Comparison of ENCODE assay signal across 23 cellular contexts in genomic region chr10:3737811-3738311, GRCh38.
"Had no signal": no experiment of that assay in that cellular context is flagged by ENCODE, and none has a peak within 500 bp of the region (broad histone marks: within the 10 kb centered on the region; RNA-seq: fewer than 3 reads in every experiment).

No MANE protein-coding gene starts in this region.

- H3K36me3 Mint-ChIP-seq: activated CD4-positive, alpha-beta memory T cell treated with anti-CD3 and anti-CD28 coated beads for 36 hours; activated naive CD4-positive, alpha-beta T cell treated with anti-CD3 and anti-CD28 coated beads, Interleukin-2, amount 10 ng/mL, durations not matched to agents 7 days and 5 days; naive B cell; stimulated activated memory B cell treated with anti-CD40 and anti-IgM and Interleukin-4, amounts not matched to agents 10 μg/mL and 1 μg/mL and 100 μg/mL, for 72 hours had no signal

- H3K4me1 ChIP-seq: parathyroid adenoma, sigmoid colon had no signal

- H3K27me3 Mint-ChIP-seq: activated CD4-positive, alpha-beta memory T cell treated with anti-CD3 and anti-CD28 coated beads for 36 hours; activated naive CD4-positive, alpha-beta T cell treated with anti-CD3 and anti-CD28 coated beads, Interleukin-2, amount 10 ng/mL, durations not matched to agents 7 days and 5 days; activated naive CD8-positive, alpha-beta T cell treated with anti-CD3 and anti-CD28 coated beads, Interleukin-2, amount 50 U/mL, for 24 hours; naive B cell; stimulated activated memory B cell treated with anti-CD40 and anti-IgM and Interleukin-4, amounts not matched to agents 10 μg/mL and 1 μg/mL and 100 μg/mL, for 72 hours had no signal

- H3K4me3 ChIP-seq: dorsolateral prefrontal cortex, gastroesophageal sphincter, heart right ventricle, mucosa of descending colon, sigmoid colon had no signal

- H3K9me3 Mint-ChIP-seq: activated CD4-positive, alpha-beta memory T cell treated with anti-CD3 and anti-CD28 coated beads for 36 hours; activated naive CD4-positive, alpha-beta T cell treated with anti-CD3 and anti-CD28 coated beads, Interleukin-2, amount 10 ng/mL, durations not matched to agents 7 days and 5 days; activated naive CD8-positive, alpha-beta T cell treated with anti-CD3 and anti-CD28 coated beads, Interleukin-2, amount 50 U/mL, for 24 hours; naive B cell; stimulated activated memory B cell treated with anti-CD40 and anti-IgM and Interleukin-4, amounts not matched to agents 10 μg/mL and 1 μg/mL and 100 μg/mL, for 72 hours; WTC11 had no signal

- H3K4me3 Mint-ChIP-seq: activated CD4-positive, alpha-beta memory T cell treated with anti-CD3 and anti-CD28 coated beads for 36 hours; activated naive CD4-positive, alpha-beta T cell treated with anti-CD3 and anti-CD28 coated beads, Interleukin-2, amount 10 ng/mL, durations not matched to agents 7 days and 5 days; activated naive CD8-positive, alpha-beta T cell treated with anti-CD3 and anti-CD28 coated beads, Interleukin-2, amount 50 U/mL, for 24 hours; naive B cell; stimulated activated memory B cell treated with anti-CD40 and anti-IgM and Interleukin-4, amounts not matched to agents 10 μg/mL and 1 μg/mL and 100 μg/mL, for 72 hours; WTC11 had no signal

- H3K27ac Mint-ChIP-seq: activated CD4-positive, alpha-beta memory T cell treated with anti-CD3 and anti-CD28 coated beads for 36 hours; activated naive CD4-positive, alpha-beta T cell treated with anti-CD3 and anti-CD28 coated beads, Interleukin-2, amount 10 ng/mL, durations not matched to agents 7 days and 5 days; activated naive CD8-positive, alpha-beta T cell treated with anti-CD3 and anti-CD28 coated beads, Interleukin-2, amount 50 U/mL, for 24 hours; naive B cell; stimulated activated memory B cell treated with anti-CD40 and anti-IgM and Interleukin-4, amounts not matched to agents 10 μg/mL and 1 μg/mL and 100 μg/mL, for 72 hours; WTC11 had no signal

- H3K36me3 ChIP-seq: brain microvascular endothelial cell, gastroesophageal sphincter, heart right ventricle, neutrophil, sigmoid colon had no signal

- H3K27ac ChIP-seq: brain microvascular endothelial cell, dorsolateral prefrontal cortex, gastroesophageal sphincter, heart right ventricle, neutrophil, parathyroid adenoma, sigmoid colon had no signal

- H2AFZ ChIP-seq: parathyroid adenoma had no signal

- H3K27me3 ChIP-seq: brain microvascular endothelial cell, dorsolateral prefrontal cortex, gastroesophageal sphincter, heart right ventricle, neutrophil, sigmoid colon had no signal

- DNase-seq: activated CD4-positive, alpha-beta memory T cell treated with anti-CD3 and anti-CD28 coated beads for 36 hours; activated CD4-positive, alpha-beta T cell treated with anti-CD3 and anti-CD28 coated beads for 4 hours; activated naive CD4-positive, alpha-beta T cell treated with anti-CD3 and anti-CD28 coated beads, Interleukin-2, amount 10 ng/mL, durations not matched to agents 7 days and 5 days; activated naive CD8-positive, alpha-beta T cell treated with anti-CD3 and anti-CD28 coated beads, Interleukin-2, amount 50 U/mL, for 24 hours; activated T-cell treated with anti-CD3 and anti-CD28 coated beads, Interleukin-2, amount 50 U/mL, for 1 hour; anterior cingulate cortex; brain microvascular endothelial cell; central memory CD4-positive, alpha-beta T cell; dorsolateral prefrontal cortex; heart right ventricle; kidney glomerular epithelial cell; left ventricle myocardium superior; mucosa of descending colon; naive B cell; sigmoid colon; stimulated activated CD4-positive, alpha-beta T cell treated with anti-CD3 and anti-CD28 coated beads, Interleukin-4, amount 100 ng/mL, for 4 hours; T-helper 2 cell had no signal

- H3K9me3 ChIP-seq: gastroesophageal sphincter, heart right ventricle, mucosa of descending colon, neutrophil, sigmoid colon had no signal

- H3K79me2 ChIP-seq: parathyroid adenoma had no signal

- H3K9ac ChIP-seq: parathyroid adenoma had no signal

- ATAC-seq: activated naive CD8-positive, alpha-beta T cell treated with anti-CD3 and anti-CD28 coated beads, Interleukin-2, amount 50 U/mL, for 24 hours; esophagus mucosa; gastroesophageal sphincter; heart right ventricle; left ventricle myocardium superior; mucosa of descending colon; stimulated activated memory B cell treated with anti-CD40 and anti-IgM and Interleukin-4, amounts not matched to agents 10 μg/mL and 1 μg/mL and 100 μg/mL, for 72 hours; WTC11 had no signal
